29 cellular contexts compared by ENCODE assay signal in genomic region chr4:121018543-121018942, GRCh38.
"Had no signal": no experiment of that assay in that cellular context is flagged by ENCODE, and none has a peak within 500 bp of the region (broad histone marks: within the 10 kb centered on the region; RNA-seq: fewer than 3 reads in every experiment).

No MANE protein-coding gene starts in this region.

- H3K4me1 ChIP-seq: stomach, suprapubic skin, testis, thyroid gland, tibial artery, tibial nerve, transverse colon, upper lobe of left lung, upper lobe of right lung, uterus, vagina had no signal

- H3K9me3 Mint-ChIP-seq: stimulated activated effector memory CD8-positive, alpha-beta T cell treated with anti-CD3 and anti-CD28 coated beads, Interleukin-12 subunit alpha, Interleukin-12 subunit beta, amount 100 ng/mL, for 72 hours; stimulated activated naive B cell treated with anti-CD40 and anti-IgM and Interleukin-4, amounts not matched to agents 10 μg/mL and 1 μg/mL and 100 μg/mL, for 72 hours; stimulated activated naive CD8-positive, alpha-beta T cell treated with anti-CD3 and anti-CD28 coated beads, Interleukin-15, amount 100 ng/mL, for 72 hours; stimulated activated naive CD8-positive, alpha-beta T cell treated with anti-CD3 and anti-CD28 coated beads, Interleukin-15, Interleukin-2, amounts not matched to agents 100 ng/mL and 50 ng/mL, for 24 hours had no signal

- H3K27me3 Mint-ChIP-seq: stimulated activated memory B cell treated with anti-CD40 and anti-IgM and Interleukin-4, amounts not matched to agents 10 μg/mL and 1 μg/mL and 100 μg/mL, for 72 hours; stimulated activated naive CD8-positive, alpha-beta T cell treated with anti-CD3 and anti-CD28 coated beads, Interleukin-15, amount 100 ng/mL, for 72 hours; stimulated activated naive CD8-positive, alpha-beta T cell treated with anti-CD3 and anti-CD28 coated beads, Interleukin-15, Interleukin-2, amounts not matched to agents 100 ng/mL and 50 ng/mL, for 24 hours; type B pancreatic cell had no signal

- ATAC-seq: stimulated activated effector memory CD8-positive, alpha-beta T cell treated with anti-CD3 and anti-CD28 coated beads, Interleukin-12 subunit alpha, Interleukin-12 subunit beta, amount 100 ng/mL, for 72 hours; stimulated activated memory B cell treated with anti-CD40 and anti-IgM and Interleukin-4, amounts not matched to agents 10 μg/mL and 1 μg/mL and 100 μg/mL, for 72 hours; stimulated activated naive B cell treated with anti-CD40 and anti-IgM and Interleukin-4, amounts not matched to agents 10 μg/mL and 1 μg/mL and 100 μg/mL, for 72 hours; stimulated activated naive CD8-positive, alpha-beta T cell treated with anti-CD3 and anti-CD28 coated beads, Interleukin-15, amount 100 ng/mL, for 72 hours; stimulated activated naive CD8-positive, alpha-beta T cell treated with anti-CD3 and anti-CD28 coated beads, Interleukin-15, Interleukin-2, amounts not matched to agents 100 U/mL and 50 U/mL, for 24 hours; upper lobe of right lung had no signal

- FAIRE-seq: urothelium cell line had no signal

- H3K27ac Mint-ChIP-seq: stimulated activated effector memory CD8-positive, alpha-beta T cell treated with anti-CD3 and anti-CD28 coated beads, Interleukin-12 subunit alpha, Interleukin-12 subunit beta, amount 100 ng/mL, for 72 hours; stimulated activated memory B cell treated with anti-CD40 and anti-IgM and Interleukin-4, amounts not matched to agents 10 μg/mL and 1 μg/mL and 100 μg/mL, for 72 hours; stimulated activated naive B cell treated with anti-CD40 and anti-IgM and Interleukin-4, amounts not matched to agents 10 μg/mL and 1 μg/mL and 100 μg/mL, for 72 hours; stimulated activated naive CD8-positive, alpha-beta T cell treated with anti-CD3 and anti-CD28 coated beads, Interleukin-15, amount 100 ng/mL, for 72 hours; stimulated activated naive CD8-positive, alpha-beta T cell treated with anti-CD3 and anti-CD28 coated beads, Interleukin-15, Interleukin-2, amounts not matched to agents 100 ng/mL and 50 ng/mL, for 24 hours; type B pancreatic cell had no signal

- H3K36me3 ChIP-seq: stomach, suprapubic skin, thoracic aorta, thyroid gland, tibial artery, tibial nerve, transverse colon, upper lobe of left lung, upper lobe of right lung, uterus, vagina had no signal

- DNase-seq: stimulated activated CD4-positive, alpha-beta T cell treated with anti-CD3 and anti-CD28 coated beads, Interleukin-2, amount 100 ng/mL, for 48 hours; stimulated activated CD4-positive, alpha-beta T cell treated with anti-CD3 and anti-CD28 coated beads, Interleukin-4, amount 100 ng/mL, for 1 hour; stimulated activated CD4-positive, alpha-beta T cell treated with anti-CD3 and anti-CD28 coated beads, Interleukin-4, amount 100 ng/mL, for 24 hours; stimulated activated CD4-positive, alpha-beta T cell treated with anti-CD3 and anti-CD28 coated beads, Interleukin-4, amount 100 ng/mL, for 4 hours; stimulated activated CD8-positive, alpha-beta memory T cell treated with anti-CD3 and anti-CD28 coated beads, Interleukin-4, amount 100 ng/mL, for 48 hours; stimulated activated naive B cell treated with anti-CD40 and anti-IgM and Interleukin-4, amounts not matched to agents 10 μg/mL and 1 μg/mL and 100 μg/mL, for 72 hours; stimulated activated naive CD4-positive, alpha-beta T cell; stimulated activated naive CD4-positive, alpha-beta T cell treated with Interleukin-2 at 50 U/mL for 16 hours; stimulated activated naive CD8-positive, alpha-beta T cell treated with anti-CD3 and anti-CD28 coated beads, Interleukin-15, amount 100 ng/mL, for 72 hours; stimulated activated naive CD8-positive, alpha-beta T cell treated with anti-CD3 and anti-CD28 coated beads, Interleukin-15, Interleukin-2, amounts not matched to agents 100 U/mL and 50 U/mL, for 24 hours; stomach; substantia nigra; testis; thyroid gland; tibial artery; transverse colon; trophoblast cell; upper lobe of left lung; upper lobe of right lung; uterus had no signal

- H3K4me3 Mint-ChIP-seq: stimulated activated effector memory CD8-positive, alpha-beta T cell treated with anti-CD3 and anti-CD28 coated beads, Interleukin-12 subunit alpha, Interleukin-12 subunit beta, amount 100 ng/mL, for 72 hours; stimulated activated memory B cell treated with anti-CD40 and anti-IgM and Interleukin-4, amounts not matched to agents 10 μg/mL and 1 μg/mL and 100 μg/mL, for 72 hours; stimulated activated naive B cell treated with anti-CD40 and anti-IgM and Interleukin-4, amounts not matched to agents 10 μg/mL and 1 μg/mL and 100 μg/mL, for 72 hours; stimulated activated naive CD8-positive, alpha-beta T cell treated with anti-CD3 and anti-CD28 coated beads, Interleukin-15, amount 100 ng/mL, for 72 hours; stimulated activated naive CD8-positive, alpha-beta T cell treated with anti-CD3 and anti-CD28 coated beads, Interleukin-15, Interleukin-2, amounts not matched to agents 100 ng/mL and 50 ng/mL, for 24 hours; type B pancreatic cell had no signal

- H3K4me1 Mint-ChIP-seq: stimulated activated effector memory CD8-positive, alpha-beta T cell treated with anti-CD3 and anti-CD28 coated beads, Interleukin-12 subunit alpha, Interleukin-12 subunit beta, amount 100 ng/mL, for 72 hours; stimulated activated memory B cell treated with anti-CD40 and anti-IgM and Interleukin-4, amounts not matched to agents 10 μg/mL and 1 μg/mL and 100 μg/mL, for 72 hours; stimulated activated naive B cell treated with anti-CD40 and anti-IgM and Interleukin-4, amounts not matched to agents 10 μg/mL and 1 μg/mL and 100 μg/mL, for 72 hours had no signal

- H3K36me3 Mint-ChIP-seq: stimulated activated effector memory CD8-positive, alpha-beta T cell treated with anti-CD3 and anti-CD28 coated beads, Interleukin-12 subunit alpha, Interleukin-12 subunit beta, amount 100 ng/mL, for 72 hours; stimulated activated memory B cell treated with anti-CD40 and anti-IgM and Interleukin-4, amounts not matched to agents 10 μg/mL and 1 μg/mL and 100 μg/mL, for 72 hours; stimulated activated naive B cell treated with anti-CD40 and anti-IgM and Interleukin-4, amounts not matched to agents 10 μg/mL and 1 μg/mL and 100 μg/mL, for 72 hours; type B pancreatic cell had no signal

- H3K27me3 ChIP-seq: stomach, suprapubic skin, testis, thyroid gland, tibial artery, tibial nerve, transverse colon, upper lobe of left lung, upper lobe of right lung, uterus, vagina had no signal

- H3K27ac ChIP-seq: stomach, suprapubic skin, testis, thoracic aorta, thyroid gland, tibial artery, tibial nerve, transverse colon, upper lobe of left lung, upper lobe of right lung, uterus, vagina had no signal

- H3K9me3 ChIP-seq: stomach, suprapubic skin, testis, thoracic aorta, thyroid gland, tibial artery, tibial nerve, transverse colon, upper lobe of left lung, upper lobe of right lung, uterus, vagina had no signal

- H3K4me3 ChIP-seq: stomach, suprapubic skin, testis, thoracic aorta, thyroid gland, tibial artery, tibial nerve, transverse colon, upper lobe of left lung, upper lobe of right lung, uterus, vagina had no signal
